Comparison of ENCODE assay signal across 16 cellular contexts in genomic region chr22:37293172-37293571, GRCh38. TPM values are rescaled to one million over a fixed set of nuclear protein-coding genes. Genes with fewer than 3 reads are reported as not detected.
"Had no signal": no experiment of that assay in that cellular context is flagged by ENCODE, and none has a peak within 500 bp of the region (broad histone marks: within the 10 kb centered on the region; RNA-seq: fewer than 3 reads in every experiment).

No MANE protein-coding gene starts in this region.

- H3K27ac Mint-ChIP-seq: mesothelial cell of epicardium had no signal

- H3K4me1 ChIP-seq: body of pancreas, psoas muscle, right lobe of liver had no signal

- H3K4me3 Mint-ChIP-seq: activated T-cell treated with anti-CD3 and anti-CD28 coated beads, Interleukin-2, amount 50 U/mL, for 4 hours; mesothelial cell of epicardium had no signal

- H3K9me3 ChIP-seq: body of pancreas, psoas muscle, right lobe of liver had no signal

- DNase-seq: activated CD4-positive, alpha-beta T cell treated with anti-CD3 and anti-CD28 coated beads, Interleukin-2, amount 10 ng/mL, durations not matched to agents 24 days and 14 days; activated effector memory CD4-positive, alpha-beta T cell treated with anti-CD3 and anti-CD28 coated beads, Interleukin-2, amount 50 U/mL, for 16 hours; activated T-cell treated with anti-CD3 and anti-CD28 coated beads, Interleukin-2, amount 50 U/mL, for 4 hours; amniotic stem cell; body of pancreas; erythroblast; hypothalamus; kidney glomerular epithelial cell; occipital lobe; psoas muscle; right lobe of liver; spleen; stimulated activated CD4-positive, alpha-beta T cell treated with anti-CD3 and anti-CD28 coated beads, Interleukin-1b, Interleukin-23, amount 100 ng/mL, for 48 hours; stimulated activated naive CD8-positive, alpha-beta T cell treated with anti-CD3 and anti-CD28 coated beads, Interleukin-15, Interleukin-2, amounts not matched to agents 100 U/mL and 50 U/mL, for 24 hours had no signal

- H3K4me1 Mint-ChIP-seq: mesothelial cell of epicardium had no signal

- ATAC-seq: activated T-cell treated with anti-CD3 and anti-CD28 coated beads, Interleukin-2, amount 50 U/mL, for 4 hours; body of pancreas; psoas muscle; right lobe of liver; stimulated activated naive CD8-positive, alpha-beta T cell treated with anti-CD3 and anti-CD28 coated beads, Interleukin-15, Interleukin-2, amounts not matched to agents 100 U/mL and 50 U/mL, for 24 hours had no signal

- H3K27me3 Mint-ChIP-seq: activated CD4-positive, alpha-beta T cell treated with anti-CD3 and anti-CD28 coated beads, Interleukin-2, amount 10 ng/mL, durations not matched to agents 24 days and 14 days had no signal

- H3K27me3 ChIP-seq: body of pancreas, right lobe of liver, spleen had no signal

- H3K9me3 Mint-ChIP-seq: activated CD4-positive, alpha-beta T cell treated with anti-CD3 and anti-CD28 coated beads, Interleukin-2, amount 10 ng/mL, durations not matched to agents 24 days and 14 days; activated T-cell treated with anti-CD3 and anti-CD28 coated beads, Interleukin-2, amount 50 U/mL, for 4 hours; mesothelial cell of epicardium had no signal

- H3K27ac ChIP-seq: body of pancreas, psoas muscle, right lobe of liver, SK-N-MC had no signal

- H3K36me3 ChIP-seq: right lobe of liver had no signal

- H3K36me3 Mint-ChIP-seq: mesothelial cell of epicardium had no signal

- H3K4me3 ChIP-seq: body of pancreas, psoas muscle, right lobe of liver, SK-N-MC, spleen had no signal

RNA-seq across cellular contexts. Expression of gene CYTH4, which starts 10.9 kb away (rescaled TPM):
- total RNA-seq: mesothelial cell of epicardium had no signal

RNA-seq across cellular contexts. Expression of gene RAC2, which starts 49.1 kb away (rescaled TPM):
- total RNA-seq: occipital lobe had no signal
